ENCODE assay signal across 6 cellular contexts in the genomic region with DNA sequence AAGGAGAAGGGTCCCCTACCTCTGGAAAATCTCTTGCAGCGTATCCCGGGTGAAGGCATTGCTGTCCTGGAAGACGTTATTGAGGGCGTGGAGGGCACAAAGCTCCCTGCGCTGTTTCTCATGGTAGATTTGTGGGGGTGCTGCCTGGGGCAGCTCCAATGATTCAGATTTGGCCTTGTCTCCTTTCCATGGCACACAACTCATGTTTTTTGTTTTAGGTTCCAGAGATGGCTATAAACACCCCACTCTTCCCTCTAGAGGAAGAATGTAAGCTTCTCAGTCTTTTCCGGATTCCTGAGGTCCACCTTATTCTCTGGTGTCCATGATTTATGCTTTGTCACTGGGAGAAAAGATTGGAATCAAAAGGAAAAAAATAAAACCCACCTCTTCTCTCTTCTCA. TPM values are rescaled to one million over a fixed set of nuclear protein-coding genes. Genes with fewer than 3 reads are reported as not detected.
DNase-seq lines count a peak whose midpoint lies in the region; ATAC-seq and TF ChIP-seq lines count a peak whose summit lies in the region.

No MANE protein-coding gene starts in this region.

- peaks cover 2 to 11% (median 7%) of the 10 kb centered on the region in 3 donors for H3K36me3 ChIP-seq in skeletal muscle tissue (ENCODE audit: control insufficient read depth in 3 of 3, insufficient read depth in 3 of 3, low read length in 3 of 3)

- H3K4me1 Mint-ChIP-seq in activated T-cell treated with anti-CD3 and anti-CD28 coated beads, Interleukin-2, amount 50 U/mL, for 4 hours (ENCODE audit: low read depth), result peaks cover 64% of the 10 kb centered on the region

- no peak for DNase-seq in activated T-cell treated with anti-CD3 and anti-CD28 coated beads, Interleukin-2, amount 50 U/mL, for 4 hours
- no peak for DNase-seq in activated T-cell treated with anti-CD3 and anti-CD28 coated beads for 4 hours
- DNase-seq in epithelial cell of proximal tubule (ENCODE audit: low read depth), result no peak

- H3K4me1 ChIP-seq in skeletal muscle tissue (ENCODE audit: control insufficient read depth in 3 of 3, insufficient read depth in 3 of 3, low read length in 3 of 3), result peaks cover 30 to 46% (median 44%) of the 10 kb centered on the region in 3 donors

- no peak for ATAC-seq in activated T-cell treated with anti-CD3 and anti-CD28 coated beads, Interleukin-2, amount 50 U/mL, for 4 hours
- ATAC-seq in GM18517 (IDR thresholded peaks at IDR 0.05; ENCODE audit: unreplicated experiment) (no peak), HG02970 (IDR thresholded peaks at IDR 0.05; ENCODE audit: low FRiP score, unreplicated experiment) (no peak)

- peaks cover 15% of the 10 kb centered on the region for H3K36me3 Mint-ChIP-seq in activated T-cell treated with anti-CD3 and anti-CD28 coated beads, Interleukin-2, amount 50 U/mL, for 4 hours (ENCODE audit: insufficient read depth)

- no peaks in the 10 kb centered on the region for H3K9me3 Mint-ChIP-seq in activated T-cell treated with anti-CD3 and anti-CD28 coated beads, Interleukin-2, amount 50 U/mL, for 4 hours

- no peaks in the 10 kb centered on the region for H3K27me3 ChIP-seq in skeletal muscle tissue (ENCODE audit: control insufficient read depth in 3 of 3, insufficient read depth in 3 of 3, low read length in 3 of 3)

- H3K27ac ChIP-seq in skeletal muscle tissue (ENCODE audit: low read depth, low read length), result peak overlapping the region; percentile 97

- no peak for TF ChIP-seq CTCF in epithelial cell of proximal tubule (conservative IDR thresholded peaks at IDR 0.05; ENCODE audit: low read depth, low read length)

- peak overlapping the region; percentile 89 for H3K4me3 Mint-ChIP-seq in activated T-cell treated with anti-CD3 and anti-CD28 coated beads, Interleukin-2, amount 50 U/mL, for 4 hours

- H3K9ac ChIP-seq in skeletal muscle tissue (ENCODE audit: low read depth in 1 of 3, low read length in 3 of 3), result peak overlapping the region; percentile 89 to 97 (median 96)

- H3K9me3 ChIP-seq in skeletal muscle tissue (ENCODE audit: control insufficient read depth in 3 of 3, low read length in 3 of 3), result no peaks in the 10 kb centered on the region

- H3K4me3 ChIP-seq in epithelial cell of proximal tubule (ENCODE audit: low read depth, low read length) (peak overlapping the region; percentile 73), skeletal muscle tissue (ENCODE audit: low read length in 3 of 3) (peak overlapping the region; percentile 82 to 92 (median 88))

- no peaks in the 10 kb centered on the region for H3K27me3 Mint-ChIP-seq in activated T-cell treated with anti-CD3 and anti-CD28 coated beads, Interleukin-2, amount 50 U/mL, for 4 hours (ENCODE audit: low read depth)

RNA-seq across cellular contexts. Expression of a gene that starts 1.0 kb away (rescaled TPM):
- total RNA-seq in activated T-cell treated with anti-CD3 and anti-CD28 coated beads, Interleukin-2, amount 50 U/mL, for 4 hours, result 10 to 100 TPM; 65.3 to 76.0 (median 72.8) TPM
- total RNA-seq in epithelial cell of proximal tubule, result 70.9 and 89.6 TPM in 2 replicates
- 25.1 TPM for total RNA-seq in skeletal muscle tissue

RNA-seq across cellular contexts. Expression of a gene that starts 6.0 kb away (rescaled TPM):
- total RNA-seq in activated T-cell treated with anti-CD3 and anti-CD28 coated beads, Interleukin-2, amount 50 U/mL, for 4 hours, result 10 to 100 TPM; 69.9 to 80.4 (median 76.5) TPM
- total RNA-seq in epithelial cell of proximal tubule, result 27.8 and 36.2 TPM in 2 replicates
- total RNA-seq in skeletal muscle tissue, result 19.3 TPM

RNA-seq across cellular contexts. Expression of a gene that starts 18.0 kb away (rescaled TPM):
- total RNA-seq in activated T-cell treated with anti-CD3 and anti-CD28 coated beads, Interleukin-2, amount 50 U/mL, for 4 hours, result 100 to 1,000 TPM; 247 to 280 (median 249) TPM
- total RNA-seq in epithelial cell of proximal tubule (67.6 and 99.6 TPM in 2 replicates), skeletal muscle tissue (63.7 TPM)

RNA-seq across cellular contexts. Expression of a gene that starts 43.3 kb away (rescaled TPM):
- total RNA-seq in activated T-cell treated with anti-CD3 and anti-CD28 coated beads, Interleukin-2, amount 50 U/mL, for 4 hours, result 1 to 10 TPM; 4.7 to 6.7 (median 4.9) TPM
- total RNA-seq in epithelial cell of proximal tubule, result 26.1 and 28.9 TPM in 2 replicates
- 14.1 TPM for total RNA-seq in skeletal muscle tissue

RNA-seq across cellular contexts. Expression of a gene that starts 43.6 kb away (rescaled TPM):
- under 1 TPM; 0.46 to 0.86 (median 0.53) TPM for total RNA-seq in activated T-cell treated with anti-CD3 and anti-CD28 coated beads, Interleukin-2, amount 50 U/mL, for 4 hours
- total RNA-seq in epithelial cell of proximal tubule, result 1.0 and 2.0 TPM in 2 replicates
- total RNA-seq in skeletal muscle tissue, result 0.52 TPM
